ENCODE assay signal across 8 cellular contexts in the genomic region with DNA sequence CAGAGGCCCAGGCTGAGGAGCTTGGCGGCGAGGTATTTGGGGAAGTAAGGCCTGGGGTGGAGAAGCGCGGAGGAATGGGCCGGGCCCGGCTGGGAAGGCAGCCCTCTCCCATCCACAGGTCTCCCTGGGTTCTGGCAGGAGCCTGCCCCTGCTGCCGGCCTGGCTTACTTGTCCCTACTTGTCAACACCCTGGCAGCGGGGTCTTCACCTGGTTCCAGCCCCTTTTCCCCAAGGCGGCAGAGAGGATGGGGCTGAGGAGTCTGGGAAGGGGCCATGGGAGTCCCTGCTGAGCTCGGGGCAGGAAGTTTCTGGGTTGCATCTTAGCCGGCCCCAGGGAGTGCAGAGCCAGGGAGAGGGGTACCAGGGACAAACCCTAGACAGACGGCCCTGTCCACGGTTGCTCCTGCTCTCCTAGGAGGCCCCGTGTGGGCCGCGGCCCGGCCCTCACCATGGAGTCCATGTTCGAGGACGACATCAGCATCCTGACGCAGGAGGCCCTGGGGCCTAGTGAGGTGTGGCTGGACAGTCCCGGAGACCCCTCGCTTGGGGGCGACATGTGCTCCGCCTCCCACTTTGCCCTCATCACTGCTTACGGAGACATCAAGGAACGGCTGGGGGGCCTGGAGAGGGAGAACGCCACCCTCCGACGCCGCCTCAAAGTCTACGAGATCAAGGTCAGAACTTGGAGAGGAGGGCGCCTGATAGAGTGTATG. TPM values are rescaled to one million over a fixed set of nuclear protein-coding genes. Genes with fewer than 3 reads are reported as not detected.
DNase-seq lines count a peak whose midpoint lies in the region; ATAC-seq, FAIRE-seq and TF ChIP-seq lines count a peak whose summit lies in the region.

No MANE protein-coding gene starts in this region.

- no peak overlapping the region for H3K27ac ChIP-seq in neural progenitor cell

- H3K9me3 Mint-ChIP-seq in CD14-positive monocyte (peaks cover 0 to 3% (median 0%) of the 10 kb centered on the region in 7 donors), neural progenitor cell (no peaks in the 10 kb centered on the region)

- peaks cover 25% of the 10 kb centered on the region for H3K4me1 Mint-ChIP-seq in CD14-positive monocyte
- H3K4me1 Mint-ChIP-seq in neural progenitor cell, result peaks cover 38% of the 10 kb centered on the region

- H3K36me3 Mint-ChIP-seq in CD14-positive monocyte (peaks cover 3 to 6% of the 10 kb centered on the region in 2 donors), neural progenitor cell (no peaks in the 10 kb centered on the region)

- intact Hi-C loops in CD14-positive monocyte (cut with micrococcal nuclease), result no loop called here

- H3K4me3 ChIP-seq in epithelial cell of esophagus (ENCODE audit: low read length) (peak overlapping the region; percentile 57), neural progenitor cell (peak overlapping the region; percentile 95)

- no peak overlapping the region for H3K9ac ChIP-seq in neural progenitor cell

- peak overlapping the region; percentile 93 for H3K4me2 ChIP-seq in neural progenitor cell

- peak overlapping the region; percentile 88 to 94 for H3K4me3 Mint-ChIP-seq in CD14-positive monocyte
- H3K4me3 Mint-ChIP-seq in neural progenitor cell, result peak overlapping the region; percentile 91

- H3F3A ChIP-seq in neural progenitor cell (ENCODE audit: low read depth), result peaks cover 18% of the 10 kb centered on the region

- H3K79me2 ChIP-seq in neural progenitor cell (ENCODE audit: low read depth), result no peaks in the 10 kb centered on the region

- no peaks in the 10 kb centered on the region for H3K27me3 ChIP-seq in neural progenitor cell

- H3K9me3 ChIP-seq in neural progenitor cell (ENCODE audit: low read depth), result no peaks in the 10 kb centered on the region

- DNase-seq in CD14-positive monocyte (ENCODE audit: low spot score), result no peak
- peak; percentile 62 for DNase-seq in NOMO-1 treated with dmso at 0.1 percent for 144 hours (lab: John Stamatoyannopoulos, UW; ENCODE audit: unreplicated experiment)
- DNase-seq in epithelial cell of esophagus (ENCODE audit: low read depth), result no peak
- no peak for DNase-seq in neural progenitor cell (ENCODE audit: low spot score)
- DNase-seq in DMS114 treated with DMSO at 0.1 percent for 48 hours (lab: John Stamatoyannopoulos, UW; ENCODE audit: unreplicated experiment), result no peak
- DNase-seq in GM12891 (ENCODE audit: insufficient read length, low spot score), result no peak
- DNase-seq in activated CD4-positive, CD25-positive, alpha-beta regulatory T cell (lab: John Stamatoyannopoulos, UW), result no peak

- no peak overlapping the region for H2AFZ ChIP-seq in neural progenitor cell (replicated peaks)

- peaks cover 24% of the 10 kb centered on the region for H4K20me1 ChIP-seq in neural progenitor cell (ENCODE audit: low read depth)

- no peak for ATAC-seq in HG03571 (IDR thresholded peaks at IDR 0.05; ENCODE audit: unreplicated experiment)

- FAIRE-seq in GM12891 (lab: Jason Lieb, UNC), result no peak

- TF ChIP-seq CTCF in CD14-positive monocyte (IDR thresholded peaks at IDR 0.05) (no peak), epithelial cell of esophagus (IDR thresholded peaks at IDR 0.05; ENCODE audit: insufficient read depth, low read depth, low read length, missing control alignments) (no peak), neural progenitor cell (IDR thresholded peaks at IDR 0.05) (no peak)

- H3K36me3 ChIP-seq in neural progenitor cell, result no peaks in the 10 kb centered on the region

- peaks cover 18% of the 10 kb centered on the region for H3K4me1 ChIP-seq in neural progenitor cell

- H3K27me3 Mint-ChIP-seq in CD14-positive monocyte (ENCODE audit: low read depth in 3 of 3) (peaks cover 26 to 32% (median 26%) of the 10 kb centered on the region in 3 donors), neural progenitor cell (ENCODE audit: insufficient read depth, low read depth) (peaks cover 11% of the 10 kb centered on the region)

- TF ChIP-seq POLR2A in GM12891 (IDR thresholded peaks at IDR 0.05; ENCODE audit: low read depth, low read length), result no peak

- H3K27ac Mint-ChIP-seq in CD14-positive monocyte (peak overlapping the region in 3 of 7 donors; percentile 73 to 90 (median 75)), neural progenitor cell (no peak overlapping the region)

TF ChIP-seq in GM12891, 5 proteins besides CTCF, POLR2A, EP300 and RAD21:
- no peak for TF ChIP-seq POLR2AphosphoS5 (IDR thresholded peaks at IDR 0.05; ENCODE audit: low read depth, low read length)
- TF ChIP-seq PAX5 (IDR thresholded peaks at IDR 0.05; ENCODE audit: insufficient read depth, low read length, severe bottlenecking), result no peak
- TF ChIP-seq TAF1 (IDR thresholded peaks at IDR 0.05; ENCODE audit: low read depth, low read length), result no peak
- no peak for TF ChIP-seq POU2F2 (IDR thresholded peaks at IDR 0.05; ENCODE audit: low read depth, low read length)
- TF ChIP-seq SPI1 (IDR thresholded peaks at IDR 0.05; ENCODE audit: low read depth, low read length), result no peak

RNA-seq across cellular contexts. Expression of gene TBKBP1, which starts 1.9 kb away (rescaled TPM):
- under 1 TPM; 0.22 to 0.45 TPM for polyA plus RNA-seq in CD14-positive monocyte
- 3.0 and 21.6 TPM in 2 replicates for total RNA-seq in neural progenitor cell (ENCODE audit: low replicate concordance)
- 0.73 TPM for polyA plus RNA-seq in GM12891 (2012; ENCODE audit: low read depth, missing spikeins)

RNA-seq across cellular contexts. Expression of gene TBX21, which starts 37.2 kb away (rescaled TPM):
- under 1 TPM; 0.13 to 0.16 TPM for polyA plus RNA-seq in CD14-positive monocyte
- 0.12 TPM in 1 of 2 replicates, not detected in the other for total RNA-seq in neural progenitor cell (ENCODE audit: low replicate concordance)
- 0.04 TPM for polyA plus RNA-seq in GM12891 (2012; ENCODE audit: low read depth, missing spikeins)

RNA-seq across cellular contexts. Expression of gene KPNB1, which starts 46.1 kb away (rescaled TPM):
- polyA plus RNA-seq in CD14-positive monocyte, result 10 to 100 TPM in 1 of 2 donors, 1 to 10 TPM in 1; 5.8 to 13.2 TPM
- total RNA-seq in neural progenitor cell (ENCODE audit: low replicate concordance), result 454 and 543 TPM in 2 replicates
- 178 TPM for polyA plus RNA-seq in GM12891 (2012; ENCODE audit: low read depth, missing spikeins)
